Comparison of ENCODE assay signal across 24 cellular contexts in genomic region chr6:74755196-74755595, GRCh38.
DNase-seq lines count a peak whose midpoint lies in the region; ATAC-seq and TF ChIP-seq lines count a peak whose summit lies in the region.
"Had no signal": no experiment of that assay in that cellular context is flagged by ENCODE, and none has a peak within 500 bp of the region (broad histone marks: within the 10 kb centered on the region; RNA-seq: fewer than 3 reads in every experiment).

No MANE protein-coding gene starts in this region.

- H2BK20ac ChIP-seq in H9 (ENCODE audit: low read depth, low read length, poor library complexity, severe bottlenecking): no peak overlapping the region

- no peak overlapping the region for H2BK5ac ChIP-seq in H9 (ENCODE audit: insufficient read length, low read length)

- H3K27me3 Mint-ChIP-seq in H9 (ENCODE audit: low read depth): no peaks in the 10 kb centered on the region

- no peaks in the 10 kb centered on the region for H4K20me1 ChIP-seq in H9 (ENCODE audit: control insufficient read depth, insufficient read depth, insufficient read length)
- H4K20me1 ChIP-seq: BLaER1 had no signal

- TF ChIP-seq CTCF in H9 (conservative IDR thresholded peaks at IDR 0.05) (no peak), body of pancreas (IDR thresholded peaks at IDR 0.05) (no peak), lower lobe of right lung (IDR thresholded peaks at IDR 0.05) (no peak)

- no peak overlapping the region for H2AK5ac ChIP-seq in H9 (ENCODE audit: insufficient read length, low read length)

- H3T11ph ChIP-seq in H9 (ENCODE audit: low read length): no peak overlapping the region

- H2BK12ac ChIP-seq in H9 (ENCODE audit: insufficient read length, low read depth, low read length): no peak overlapping the region

- H3K9ac ChIP-seq in H9 (ENCODE audit: extremely low read depth, insufficient read length, low read length): no peak overlapping the region
- H3K9ac ChIP-seq: BLaER1, KMS-11 had no signal

- H3K36me3 Mint-ChIP-seq in H9 (ENCODE audit: insufficient read depth in 1 of 3, low read depth in 3 of 3): no peaks in the 10 kb centered on the region
- H3K36me3 Mint-ChIP-seq: CD8-positive, alpha-beta memory T cell had no signal

- H3K56ac ChIP-seq in H9 (ENCODE audit: insufficient read length, low read depth, low read length): no peak overlapping the region

- no peak overlapping the region for H3K27ac ChIP-seq in H9 (ENCODE audit: insufficient read length, low read depth, low read length)
- H3K27ac ChIP-seq in body of pancreas: peak overlapping the region in 1 of 4 donors; percentile 26
- H3K27ac ChIP-seq in lower lobe of right lung: no peak overlapping the region
- H3K27ac ChIP-seq: BLaER1, KMS-11, RWPE1 had no signal

- no peak overlapping the region for H3K4ac ChIP-seq in H9 (ENCODE audit: low read depth, low read length)

- H3K36me3 ChIP-seq in body of pancreas (replicated peaks in 1 of 2; ENCODE audit: insufficient read depth in 1 of 2, low read depth in 2 of 2): no peaks in the 10 kb centered on the region
- H3K36me3 ChIP-seq in lower lobe of right lung: no peaks in the 10 kb centered on the region
- H3K36me3 ChIP-seq: BLaER1, HAP-1 had no signal

- H3K27me3 ChIP-seq in H9 (ENCODE audit: insufficient read depth, low read length) (no peaks in the 10 kb centered on the region), body of pancreas (no peaks in the 10 kb centered on the region), lower lobe of right lung (ENCODE audit: low read depth) (no peaks in the 10 kb centered on the region)
- H3K27me3 ChIP-seq: BLaER1 had no signal

- DNase-seq in H9: peak; percentile 31
- peak in 1 of 4 donors; percentile 7 for DNase-seq in body of pancreas
- DNase-seq in lower lobe of right lung: peak; percentile 38
- DNase-seq in posterior vena cava (ENCODE audit: low spot score): peak; percentile 70
- DNase-seq in UCSD-AML1 (lab: John Stamatoyannopoulos, UW; ENCODE audit: unreplicated experiment): no peak
- no peak for DNase-seq in stimulated activated naive CD4-positive, alpha-beta T cell treated with Interleukin-2 at 50 U/mL for 16 hours (lab: John Stamatoyannopoulos, UW)
- DNase-seq in NCI-H1436 treated with DMSO at 0.1 percent for 48 hours (lab: John Stamatoyannopoulos, UW): no peak
- DNase-seq in Ammon's horn (ENCODE audit: low spot score): no peak
- DNase-seq: Calu3; CD8-positive, alpha-beta memory T cell; DMS153; IMR-90; NCI-H1105 treated with DMSO at 0.1 percent for 48 hours; NCI-H1694; NCI-H2081; NCI-H2171; NCI-H345; NCI-H524; NCI-H774; NK-92 treated with Interleukin-12 subunit alpha and Interleukin-12 subunit beta, amount 100 ng/mL, for 24 hours had no signal

- H3K9me3 Mint-ChIP-seq in H9: no peaks in the 10 kb centered on the region

- H3K4me1 Mint-ChIP-seq in H9: peaks cover 3 to 4% of the 10 kb centered on the region in 2 experiments
- H3K4me1 Mint-ChIP-seq: CD8-positive, alpha-beta memory T cell had no signal

- TF ChIP-seq POLR2A in body of pancreas (IDR thresholded peaks at IDR 0.05): no peak

- H2BK120ac ChIP-seq in H9 (ENCODE audit: low read depth, low read length, poor library complexity, severe bottlenecking): no peak overlapping the region

- no peaks in the 10 kb centered on the region for H3K79me1 ChIP-seq in H9 (ENCODE audit: insufficient read depth, low read depth, low read length, poor library complexity, severe bottlenecking)

- H4K8ac ChIP-seq in H9 (replicated peaks; ENCODE audit: insufficient read length, low read depth, low read length): no peak overlapping the region

- H4K5ac ChIP-seq in H9 (ENCODE audit: insufficient read length, low read depth, low read length): no peak overlapping the region

- no peaks in the 10 kb centered on the region for H3K79me2 ChIP-seq in H9 (ENCODE audit: insufficient read depth, low read length)

- H3K4me1 ChIP-seq in H9 (ENCODE audit: insufficient read depth, low read length) (no peaks in the 10 kb centered on the region), body of pancreas (peaks cover 34% of the 10 kb centered on the region), lower lobe of right lung (no peaks in the 10 kb centered on the region)
- H3K4me1 ChIP-seq: BLaER1, HAP-1 had no signal

- intact Hi-C loops in body of pancreas (cut with DNase I): no loop called here
- intact Hi-C loops in lower lobe of right lung (cut with DNase I): no loop called here
- intact Hi-C loops in posterior vena cava (cut with DNase I): loop anchor here in 1 of 2 donors (2.0 kb wide), 1 partner anchor 16 kb away; no protein-coding TSS in a partner anchor

- no peak overlapping the region for H4K91ac ChIP-seq in H9 (ENCODE audit: insufficient read length, low read depth, low read length)

- no peak overlapping the region for H2BK15ac ChIP-seq in H9 (ENCODE audit: low read depth, low read length)

- H3K4me3 Mint-ChIP-seq in H9: no peak overlapping the region
- H3K4me3 Mint-ChIP-seq: CD8-positive, alpha-beta memory T cell had no signal

- H3K14ac ChIP-seq in H9 (ENCODE audit: insufficient read depth, low read length): no peak overlapping the region

- no CpG with 5 or more reads among the region's 10 CpGs for WGBS in H9 (ENCODE audit: extremely low coverage, insufficient read length, low lambda C conversion rate)
- WGBS in body of pancreas, 2 donors: 89% methylated on average over 7 to 10 of the region's 10 CpGs

- ATAC-seq in body of pancreas: peak; percentile 20
- ATAC-seq in lower lobe of right lung: no peak

- no peak overlapping the region for H3K18ac ChIP-seq in H9 (ENCODE audit: insufficient read length, low read depth, low read length)

- no peaks in the 10 kb centered on the region for H3K23me2 ChIP-seq in H9 (ENCODE audit: insufficient read length, low read depth, low read length, poor library complexity, severe bottlenecking)

- H3K4me2 ChIP-seq in H9 (ENCODE audit: insufficient read depth, insufficient read length, low read length): no peak overlapping the region
- H3K4me2 ChIP-seq: BLaER1, KMS-11 had no signal

- no peak overlapping the region for H3K27ac Mint-ChIP-seq in H9
- H3K27ac Mint-ChIP-seq: CD8-positive, alpha-beta memory T cell had no signal

- H2AFZ ChIP-seq in H9 (ENCODE audit: low read length): no peak overlapping the region

- no peak overlapping the region for H3K23ac ChIP-seq in H9 (ENCODE audit: insufficient read length, low read depth, low read length)

- H3K9me3 ChIP-seq in H9 (ENCODE audit: control insufficient read depth, low read depth, low read length) (no peaks in the 10 kb centered on the region), body of pancreas (no peaks in the 10 kb centered on the region), lower lobe of right lung (no peaks in the 10 kb centered on the region)
- H3K9me3 ChIP-seq: BLaER1, HAP-1 had no signal

- no peak overlapping the region for H3K4me3 ChIP-seq in body of pancreas
- H3K4me3 ChIP-seq in lower lobe of right lung: no peak overlapping the region
- H3K4me3 ChIP-seq: BLaER1, HAP-1 had no signal

Comparison
In these comparisons a context has a peak if more than half of its experiments do, and no peak if none do; other contexts are left out.
1. DNase-seq: peak in H9 (single experiment), lower lobe of right lung (single experiment) and posterior vena cava (single experiment); none in UCSD-AML1 (single experiment), stimulated activated naive CD4-positive, alpha-beta T cell treated with Interleukin-2 at 50 U/mL for 16 hours (single experiment), NCI-H1436 treated with DMSO at 0.1 percent for 48 hours (single experiment) and Ammon's horn (single experiment).